Comparison of ENCODE assay signal across 17 cellular contexts in the genomic region with DNA sequence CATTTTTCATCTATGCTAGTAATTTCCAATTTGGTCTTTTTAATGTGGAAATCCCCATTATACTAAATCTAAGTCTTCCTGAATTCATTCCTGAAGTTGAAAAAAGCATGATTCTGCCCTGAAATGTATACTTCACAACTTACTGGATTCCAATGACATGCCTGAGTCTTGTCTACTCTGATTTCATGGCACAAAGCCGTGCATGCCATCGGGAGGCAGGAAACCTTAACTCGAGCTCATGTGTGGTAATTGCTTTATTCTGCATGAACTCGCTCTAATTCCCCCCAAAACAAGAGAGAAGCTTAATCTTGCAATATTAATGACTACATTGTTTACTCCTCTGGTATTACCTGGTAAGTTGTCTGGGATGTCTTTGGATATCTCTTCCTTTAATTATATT.
"Had no signal": no experiment of that assay in that cellular context is flagged by ENCODE, and none has a peak within 500 bp of the region (broad histone marks: within the 10 kb centered on the region; RNA-seq: fewer than 3 reads in every experiment).

No MANE protein-coding gene starts in this region.

- DNase-seq: effector memory CD8-positive, alpha-beta T cell; heart right ventricle; left ventricle myocardium inferior; lower lobe of right lung; mesenchymal stem cell; midbrain; psoas muscle; spleen; stimulated activated CD4-positive, alpha-beta T cell treated with anti-CD3 and anti-CD28 coated beads, Interleukin-15, amount 100 ng/mL, for 24 hours; stimulated activated CD4-positive, alpha-beta T cell treated with anti-CD3 and anti-CD28 coated beads, Interleukin-1b, Interleukin-23, amount 100 ng/mL, for 48 hours; stimulated activated CD4-positive, alpha-beta T cell treated with anti-CD3 and anti-CD28 coated beads, Interleukin-4, amount 100 ng/mL, for 24 hours; tibial artery; upper lobe of left lung; uterus had no signal

- ATAC-seq: effector memory CD8-positive, alpha-beta T cell; heart right ventricle; lower lobe of right lung; psoas muscle; sciatic nerve; stimulated activated memory B cell treated with anti-CD40 and anti-IgM and Interleukin-4, amounts not matched to agents 10 μg/mL and 1 μg/mL and 100 μg/mL, for 72 hours had no signal

- H3K27me3 ChIP-seq: heart right ventricle, tibial artery, upper lobe of left lung, uterus had no signal

- H3K79me2 ChIP-seq: parathyroid adenoma had no signal

- H3K36me3 ChIP-seq: heart right ventricle, left ventricle myocardium inferior, lower lobe of right lung, spleen, tibial artery, upper lobe of left lung, uterus had no signal

- H3K4me1 ChIP-seq: lower lobe of right lung, parathyroid adenoma, spleen, upper lobe of left lung had no signal

- H2AFZ ChIP-seq: parathyroid adenoma had no signal

- H3K27ac ChIP-seq: heart right ventricle, left ventricle myocardium inferior, lower lobe of right lung, parathyroid adenoma, psoas muscle, spleen, tibial artery, upper lobe of left lung, uterus had no signal

- H3K9me3 ChIP-seq: heart right ventricle, left ventricle myocardium inferior, lower lobe of right lung, psoas muscle, spleen, tibial artery, upper lobe of left lung, uterus had no signal

- H3K4me3 ChIP-seq: heart right ventricle, left ventricle myocardium inferior, lower lobe of right lung, psoas muscle, spleen, tibial artery, upper lobe of left lung, uterus had no signal

- H3K9ac ChIP-seq: parathyroid adenoma had no signal
